1 cellular context compared by ENCODE assay signal in genomic region chr16:27430923-27431484, GRCh38.
A peak's percentile ranks its signal among the peaks of the same experiment; 100 is the strongest.
TF ChIP-seq lines count a peak whose summit lies in the region.

No MANE protein-coding gene starts in this region.

TF ChIP-seq in HepG2, 621 proteins besides CTCF, POLR2A, EP300 and RAD21:
- TF ChIP-seq ZFP36 (IDR thresholded peaks at IDR 0.05; ENCODE audit: borderline replicate concordance, low read depth, low read length, partially characterized antibody) (peak; percentile 77), RBAK (CRISPR knock-in tag; IDR thresholded peaks at IDR 0.05) (no peak), SP5 (CRISPR knock-in tag; IDR thresholded peaks at IDR 0.05; ENCODE audit: borderline replicate concordance, low read depth) (no peak)
